Comparison of ENCODE assay signal across 23 cellular contexts in genomic region chr2:8953525-8953924, GRCh38. TPM values are rescaled to one million over a fixed set of nuclear protein-coding genes. Genes with fewer than 3 reads are reported as not detected.
DNase-seq lines count a peak whose midpoint lies in the region; ATAC-seq, FAIRE-seq and TF ChIP-seq lines count a peak whose summit lies in the region.
"Had no signal": no experiment of that assay in that cellular context is flagged by ENCODE, and none has a peak within 500 bp of the region (broad histone marks: within the 10 kb centered on the region; RNA-seq: fewer than 3 reads in every experiment).

No MANE protein-coding gene starts in this region.

- H3K36me3 ChIP-seq in HepG2 (replicated peaks in 1 of 2; ENCODE audit: control insufficient read depth in 1 of 2, insufficient read depth in 2 of 2, low read length in 2 of 2) (no peaks in the 10 kb centered on the region), right lobe of liver (no peaks in the 10 kb centered on the region), endodermal cell (ENCODE audit: control insufficient read depth, insufficient read depth, low read length) (peaks cover 20% of the 10 kb centered on the region)

- WGBS in HepG2 (ENCODE audit: low lambda C conversion rate): 2% methylated on average over 1 of the region's 1 CpG
- WGBS in right lobe of liver (ENCODE audit: insufficient coverage, low coverage, low lambda C conversion rate, missing lambda C conversion rate): 38% methylated on average over 1 of the region's 1 CpG
- WGBS in endodermal cell (ENCODE audit: insufficient coverage in 1 of 2, insufficient read length in 1 of 2), 2 experiments: 94% methylated on average over 1 of the region's 1 CpG; no CpG with 5 or more reads in 1 of the 2 experiments

- peaks cover 39% of the 10 kb centered on the region for H3K36me3 Mint-ChIP-seq in endodermal cell (ENCODE audit: low read depth)
- H3K36me3 Mint-ChIP-seq: CD8-positive, alpha-beta T cell had no signal

- intact Hi-C loops in HepG2 (cut with micrococcal nuclease; ENCODE audit: unreplicated experiment) (no loop called here), right lobe of liver (cut with DNase I) (no loop called here)

- TF ChIP-seq EP300 in HepG2 (IDR thresholded peaks at IDR 0.05; ENCODE audit: low read depth in 2 of 2, low read length in 2 of 2) (no peak), HepG2 (CRISPR knock-in tag; IDR thresholded peaks at IDR 0.05; ENCODE audit: borderline replicate concordance) (no peak)

- TF ChIP-seq POLR2A in HepG2 (IDR thresholded peaks at IDR 0.05; ENCODE audit: insufficient read depth in 1 of 2, low read depth in 2 of 2, low read length in 2 of 2) (no peak), right lobe of liver (IDR thresholded peaks at IDR 0.05) (no peak)

- H3K9me3 Mint-ChIP-seq in endodermal cell: peaks cover 53% of the 10 kb centered on the region

- H3K27ac Mint-ChIP-seq in endodermal cell: no peak overlapping the region
- H3K27ac Mint-ChIP-seq: B cell; CD4-positive, alpha-beta T cell; CD8-positive, alpha-beta T cell had no signal

- no peaks in the 10 kb centered on the region for H3K27me3 Mint-ChIP-seq in endodermal cell (ENCODE audit: insufficient read depth)

- no peak for FAIRE-seq in HepG2 (lab: Jason Lieb, UNC)
- no peak for FAIRE-seq in urothelium cell line (lab: Jason Lieb, UNC)
- FAIRE-seq: A549, D721Med, G401.6, GM12891, GM18507 had no signal

- H3K9ac ChIP-seq in HepG2 (ENCODE audit: insufficient read depth, low read depth, low read length): no peak overlapping the region
- no peak overlapping the region for H3K9ac ChIP-seq in endodermal cell (ENCODE audit: extremely low read depth, low read length, poor library complexity, severe bottlenecking)
- H3K9ac ChIP-seq: BLaER1 treated with 17β-estradiol and CSF1 and Interleukin-3, amounts not matched to agents 10 nM and 100 nM had no signal

- in situ Hi-C loops in HepG2 (cut with HindIII; ENCODE audit: extremely low pct_ligation_motif_present, low pct_unique_long_range_greater_than_20kb): no loop called here

- POLR2A ChIA-PET in HepG2 (lab: Yijun Ruan, JAX): no interaction called here

- TF ChIP-seq CTCF in HepG2 (CRISPR knock-in tag; IDR thresholded peaks at IDR 0.05) (no peak), right lobe of liver (IDR thresholded peaks at IDR 0.05) (no peak), endodermal cell (conservative IDR thresholded peaks at IDR 0.05) (no peak)

- H3K9me3 ChIP-seq in HepG2 (ENCODE audit: low read length) (peaks cover 31% of the 10 kb centered on the region), right lobe of liver (no peaks in the 10 kb centered on the region), endodermal cell (ENCODE audit: control insufficient read depth, low read length) (peaks cover 45% of the 10 kb centered on the region)

- H3K4me3 ChIP-seq in HepG2 (replicated peaks in 1 of 3; ENCODE audit: insufficient read depth in 1 of 3, low read depth in 2 of 3, low read length in 3 of 3) (no peak overlapping the region), right lobe of liver (no peak overlapping the region), endodermal cell (ENCODE audit: low read length) (peak overlapping the region; percentile 33)
- H3K4me3 ChIP-seq: A549 had no signal

- H3K4me2 ChIP-seq in HepG2 (ENCODE audit: low read depth, low read length): no peak overlapping the region
- H3K4me2 ChIP-seq: A549; BLaER1 treated with 17β-estradiol and CSF1 and Interleukin-3, amounts not matched to agents 10 nM and 100 nM had no signal

- DNase-seq in HepG2 (ENCODE audit: low spot score) (no peak), right lobe of liver (no peak), M059J (ENCODE audit: low read depth) (peak; percentile 6), endodermal cell (no peak), urothelium cell line (ENCODE audit: low spot score) (no peak), NCI-H2107 treated with DMSO at 0.1 percent for 48 hours (lab: John Stamatoyannopoulos, UW; ENCODE audit: unreplicated experiment) (no peak)
- DNase-seq: AML-193; Caco-2; Calu3; CD4-positive, alpha-beta T cell; CD8-positive, alpha-beta T cell; DMS79 treated with DMSO at 0.1 percent for 48 hours; GF-D8 had no signal

- ATAC-seq in HepG2 (no peak), right lobe of liver (no peak), GM18502 (IDR thresholded peaks at IDR 0.05; ENCODE audit: poor library complexity, unreplicated experiment) (no peak)
- ATAC-seq: A549; CD8-positive, alpha-beta T cell had no signal

- CTCF ChIA-PET in HepG2 (lab: Yijun Ruan, JAX; ENCODE audit: low intra/inter-chr PET ratio, low total read pairs): no interaction called here

- BruUV-seq in HepG2 (replicated peaks; lab: Mats Ljungman, UMichigan): no TSS peak

- no peak overlapping the region for H3K4me3 Mint-ChIP-seq in endodermal cell
- H3K4me3 Mint-ChIP-seq: B cell; CD4-positive, alpha-beta T cell; CD8-positive, alpha-beta T cell had no signal

- no peak for TF ChIP-seq RAD21 in HepG2 (CRISPR knock-in tag; IDR thresholded peaks at IDR 0.05)

- H3K4me1 ChIP-seq in HepG2 (ENCODE audit: insufficient read depth, low read length) (no peaks in the 10 kb centered on the region), right lobe of liver (no peaks in the 10 kb centered on the region), endodermal cell (ENCODE audit: control insufficient read depth, insufficient read depth, low read length) (no peaks in the 10 kb centered on the region)
- H3K4me1 ChIP-seq: A549, Caco-2 had no signal

- peaks cover 12% of the 10 kb centered on the region for H3K4me1 Mint-ChIP-seq in endodermal cell
- H3K4me1 Mint-ChIP-seq: B cell had no signal

- H4K20me1 ChIP-seq in HepG2 (ENCODE audit: insufficient read depth, low read length): no peaks in the 10 kb centered on the region
- H4K20me1 ChIP-seq: BLaER1 treated with 17β-estradiol and CSF1 and Interleukin-3, amounts not matched to agents 10 nM and 100 nM had no signal

- no peaks in the 10 kb centered on the region for H3K79me2 ChIP-seq in HepG2 (ENCODE audit: insufficient read depth, low read length)

- H3K27me3 ChIP-seq in HepG2 (ENCODE audit: control insufficient read depth in 1 of 2, insufficient read depth in 2 of 2, low read length in 2 of 2) (no peaks in the 10 kb centered on the region), right lobe of liver (no peaks in the 10 kb centered on the region), endodermal cell (ENCODE audit: control insufficient read depth, insufficient read depth, low read length, poor library complexity, severe bottlenecking) (no peaks in the 10 kb centered on the region)
- H3K27me3 ChIP-seq: BLaER1 treated with 17β-estradiol and CSF1 and Interleukin-3, amounts not matched to agents 10 nM and 100 nM had no signal

- H3K27ac ChIP-seq in HepG2 (ENCODE audit: extremely low read length, insufficient read depth, low read length) (no peak overlapping the region), right lobe of liver (no peak overlapping the region), endodermal cell (ENCODE audit: low read depth, low read length) (no peak overlapping the region)
- H3K27ac ChIP-seq: 22Rv1; A549; BLaER1 treated with 17β-estradiol and CSF1 and Interleukin-3, amounts not matched to agents 10 nM and 100 nM; C4-2B had no signal

- no peak overlapping the region for H2AFZ ChIP-seq in HepG2 (ENCODE audit: low read length)

TF ChIP-seq in HepG2, 621 proteins besides CTCF, POLR2A, EP300 and RAD21 (continues in another document):
- TF ChIP-seq ZNF160 (CRISPR knock-in tag; IDR thresholded peaks at IDR 0.05): peak; percentile 95; the same call in 1 of the 2 replicates

RNA-seq across cellular contexts. Expression of gene MBOAT2, which starts 50.0 kb away (rescaled TPM):
- 0.11 TPM in 2 replicates for total RNA-seq in HepG2 (2016; rRNA removed; fragmentation: Illumina TruSeq; extraction: Trizol)
- 0.20 and 0.71 TPM in 2 replicates for total RNA-seq in HepG2 (2016; cell fraction: cytosol; rRNA removed; fragmentation: Illumina TruSeq; extraction: Trizol; ENCODE audit: low read depth)
- 0.22 and 0.40 TPM in 2 replicates for total RNA-seq in HepG2 (2016; cell fraction: insoluble cytoplasmic fraction; rRNA removed; fragmentation: Illumina TruSeq; extraction: Trizol)
- 0.17 and 0.34 TPM in 2 replicates for total RNA-seq in HepG2 (2016; cell fraction: membrane; rRNA removed; fragmentation: Illumina TruSeq; extraction: Trizol)
- 0.09 and 0.31 TPM in 2 replicates for total RNA-seq in HepG2 (2016; cell fraction: nucleus; rRNA removed; fragmentation: Illumina TruSeq; extraction: Trizol)
- 0.09 and 0.36 TPM in 2 replicates for polyA plus RNA-seq in HepG2 (2011; rRNA removed)
- 0.01 TPM in 1 of 2 replicates, not detected in the other for polyA plus RNA-seq in HepG2 (2011; cell fraction: cytosol; rRNA removed)
- 0.24 TPM in 1 of 2 replicates, not detected in the other for polyA plus RNA-seq in HepG2 (2011; cell fraction: nucleus; rRNA removed)
- not detected in 2 replicates for polyA plus RNA-seq in HepG2 (2012)
- 0.19 and 0.32 TPM in 2 replicates for polyA plus RNA-seq in HepG2 (2016; cell fraction: cytosol; fragmentation: Illumina TruSeq; extraction: Trizol; ENCODE audit: low read depth)
- 0.08 TPM in 1 of 2 replicates, not detected in the other for polyA plus RNA-seq in HepG2 (2016; cell fraction: insoluble cytoplasmic fraction; fragmentation: Illumina TruSeq; extraction: Trizol; ENCODE audit: low read depth)
- 0.24 and 0.25 TPM in 2 replicates for polyA plus RNA-seq in HepG2 (2016; cell fraction: membrane; fragmentation: Illumina TruSeq; extraction: Trizol; ENCODE audit: low read depth)
- polyA plus RNA-seq in HepG2 (2016; cell fraction: nucleus; fragmentation: Illumina TruSeq; extraction: Trizol; ENCODE audit: insufficient read depth, low read depth): not detected in 2 replicates
- polyA minus RNA-seq in HepG2 (2011; rRNA and poly(A)+ RNA removed; ENCODE audit: low replicate concordance): 0.84 and 7.1 TPM in 2 replicates
- polyA minus RNA-seq in HepG2 (2011; cell fraction: cytosol; rRNA and poly(A)+ RNA removed): not detected in 2 replicates
- 0.37 and 0.39 TPM in 2 replicates for polyA minus RNA-seq in HepG2 (2011; cell fraction: nucleus; rRNA and poly(A)+ RNA removed)
- 1 to 10 TPM in 4 of 6 experiments, under 1 TPM in 2; 0.50 to 1.9 (median 1.5) TPM for total RNA-seq in right lobe of liver
- total RNA-seq in M059J (2014; rRNA removed; shearing (Covaris generic)): 26.1 and 29.5 TPM in 2 replicates
- 10 to 100 TPM; 45.3 to 51.0 TPM for total RNA-seq in endodermal cell
- 64.0 TPM for polyA plus RNA-seq in endodermal cell (2013, experiment 1 of 2)
- 46.7 TPM for polyA plus RNA-seq in endodermal cell (2013, experiment 2 of 2)
